In the genomic region with DNA sequence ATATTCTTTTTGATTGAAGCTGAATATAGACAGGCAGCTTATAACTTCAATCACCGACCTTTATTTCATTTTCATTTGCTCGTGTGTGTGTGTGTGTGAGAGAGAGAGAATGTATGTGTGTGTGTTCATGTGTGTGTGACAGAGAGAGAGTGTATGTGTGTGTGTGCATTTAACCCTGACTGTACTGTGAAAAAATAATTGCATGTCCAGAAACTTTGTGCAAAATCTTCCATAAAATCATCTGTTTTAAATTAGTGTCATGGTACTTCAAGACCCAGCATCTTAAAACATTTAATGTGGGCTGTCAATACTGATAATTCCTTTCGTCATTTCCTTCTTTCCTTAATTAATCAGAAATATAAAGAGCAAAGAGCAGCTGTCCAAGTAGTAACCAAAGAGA, we compare ENCODE assay signal across 13 cellular contexts. TPM values are rescaled to one million over a fixed set of nuclear protein-coding genes. Genes with fewer than 3 reads are reported as not detected.
DNase-seq lines count a peak whose midpoint lies in the region; ATAC-seq, FAIRE-seq and TF ChIP-seq lines count a peak whose summit lies in the region.
"Had no signal": no experiment of that assay in that cellular context is flagged by ENCODE, and none has a peak within 500 bp of the region (broad histone marks: within the 10 kb centered on the region; RNA-seq: fewer than 3 reads in every experiment).

No MANE protein-coding gene starts in this region.

- H3K36me3 ChIP-seq in Loucy (ENCODE audit: insufficient read depth, low read length) (no peaks in the 10 kb centered on the region), mucosa of rectum (ENCODE audit: control insufficient read depth in 2 of 2, insufficient read depth in 2 of 2, low read length in 2 of 2) (no peaks in the 10 kb centered on the region), tibial artery (no peaks in the 10 kb centered on the region)

- no peaks in the 10 kb centered on the region for H3K27me3 ChIP-seq in Loucy (ENCODE audit: insufficient read depth, low read length, poor library complexity, severe bottlenecking)
- H3K27me3 ChIP-seq in mucosa of rectum (ENCODE audit: control insufficient read depth in 2 of 2, insufficient read depth in 2 of 2, low read length in 2 of 2): no peaks in the 10 kb centered on the region
- H3K27me3 ChIP-seq in tibial artery: no peaks in the 10 kb centered on the region

- no peaks in the 10 kb centered on the region for H3K4me1 ChIP-seq in Loucy (ENCODE audit: insufficient read depth, low read length, poor library complexity, severe bottlenecking)
- peaks cover 0 to 2% of the 10 kb centered on the region in 2 donors for H3K4me1 ChIP-seq in mucosa of rectum (ENCODE audit: control insufficient read depth in 2 of 2, insufficient read depth in 2 of 2, low read length in 2 of 2)
- peaks cover 0 to 21% (median 4%) of the 10 kb centered on the region in 4 donors for H3K4me1 ChIP-seq in tibial artery

- ATAC-seq in HG02763 (IDR thresholded peaks at IDR 0.05; ENCODE audit: unreplicated experiment): no peak

- FAIRE-seq in frontal cortex (lab: Jason Lieb, UNC): no peak
- FAIRE-seq: GM12891 had no signal

- H3F3A ChIP-seq in Loucy (ENCODE audit: low read depth): no peaks in the 10 kb centered on the region

- H3K79me2 ChIP-seq in Loucy (ENCODE audit: insufficient read depth, low read length): no peaks in the 10 kb centered on the region

- H2AFZ ChIP-seq in Loucy (ENCODE audit: low read length): peak overlapping the region; percentile 46; the same call in 1 of the 2 replicates

- peak; percentile 66 for DNase-seq in choroid plexus epithelial cell (ENCODE audit: low read depth)
- DNase-seq in tibial artery: no peak
- DNase-seq in HuH-7 (ENCODE audit: low spot score): no peak
- no peak for DNase-seq in frontal cortex (ENCODE audit: low spot score in 2 of 2)
- DNase-seq: activated B cell treated with CpG ODN at 0.5 μM for 24 hours; activated T-cell treated with anti-CD3 and anti-CD28 coated beads, Interleukin-2, amount 50 U/mL, for 1 hour; DMS53; KG1 had no signal

- intact Hi-C loops in tibial artery (cut with DNase I; ENCODE audit: low total_unique reads): no loop called here

- H4K20me1 ChIP-seq in Loucy (ENCODE audit: insufficient read depth, low read length, poor library complexity, severe bottlenecking): no peaks in the 10 kb centered on the region

- H3K9me3 ChIP-seq in Loucy (ENCODE audit: insufficient read depth, low read depth, low read length): no peaks in the 10 kb centered on the region
- no peaks in the 10 kb centered on the region for H3K9me3 ChIP-seq in mucosa of rectum (ENCODE audit: control insufficient read depth in 2 of 2, low read length in 2 of 2)
- H3K9me3 ChIP-seq in tibial artery: no peaks in the 10 kb centered on the region

- no peaks in the 10 kb centered on the region for H3K9me2 ChIP-seq in Loucy (replicated peaks; ENCODE audit: low read depth, low read length)

- H3K4me3 ChIP-seq in Loucy (ENCODE audit: low read length, poor library complexity, severe bottlenecking) (no peak overlapping the region), choroid plexus epithelial cell (ENCODE audit: low read depth, low read length) (peak overlapping the region; percentile 64), mucosa of rectum (ENCODE audit: low read length in 2 of 2) (peak overlapping the region; percentile 34 to 39), tibial artery (peak overlapping the region; percentile 37 to 47)
- H3K4me3 ChIP-seq: lung had no signal

- no peak overlapping the region for H3K4me2 ChIP-seq in Loucy (ENCODE audit: low read depth, low read length, poor library complexity, severe bottlenecking)

- no peak for TF ChIP-seq CTCF in Loucy (conservative IDR thresholded peaks at IDR 0.05; ENCODE audit: low read length)
- no peak for TF ChIP-seq CTCF in choroid plexus epithelial cell (conservative IDR thresholded peaks at IDR 0.05; ENCODE audit: low read depth, low read length)
- no peak for TF ChIP-seq CTCF in tibial artery (IDR thresholded peaks at IDR 0.05)

- peak overlapping the region in 1 of 2 donors; percentile 48 for H3K27ac ChIP-seq in mucosa of rectum (ENCODE audit: low read depth in 2 of 2, low read length in 2 of 2)
- H3K27ac ChIP-seq in tibial artery: peak overlapping the region in 1 of 2 donors; percentile 45

- H3K9ac ChIP-seq in Loucy (ENCODE audit: low read depth, low read length, poor library complexity, severe bottlenecking) (no peak overlapping the region), mucosa of rectum (ENCODE audit: low read depth in 1 of 2, low read length in 2 of 2) (peak overlapping the region; percentile 7 to 26)

RNA-seq across cellular contexts. Expression of a gene that starts 1.6 kb away (rescaled TPM):
- total RNA-seq in frontal cortex: 41.6 TPM
- total RNA-seq: activated B cell treated with CpG ODN at 0.5 μM for 24 hours had no signal
